In genomic region chr7:126727930-126728331, GRCh38 we compare ENCODE assay signal across 12 cellular contexts.
DNase-seq lines count a peak whose midpoint lies in the region; ATAC-seq, FAIRE-seq and TF ChIP-seq lines count a peak whose summit lies in the region.
"Had no signal": no experiment of that assay in that cellular context is flagged by ENCODE, and none has a peak within 500 bp of the region (broad histone marks: within the 10 kb centered on the region; RNA-seq: fewer than 3 reads in every experiment).

No MANE protein-coding gene starts in this region.

- no TSS peak for BruUV-seq in MCF 10A (replicated peaks; lab: Mats Ljungman, UMichigan)

- H3K4me3 Mint-ChIP-seq in MCF 10A (ENCODE audit: unreplicated experiment), result no peak overlapping the region
- no peak overlapping the region for H3K4me3 Mint-ChIP-seq in stimulated activated effector memory CD8-positive, alpha-beta T cell treated with anti-CD3 and anti-CD28 coated beads, Interleukin-12 subunit alpha, Interleukin-12 subunit beta, amount 100 ng/mL, for 72 hours

- TF ChIP-seq CTCF in MCF 10A (IDR thresholded peaks at IDR 0.05; ENCODE audit: unreplicated experiment) (no peak), breast epithelium (IDR thresholded peaks at IDR 0.05) (no peak), bronchial epithelial cell (IDR thresholded peaks at IDR 0.05; ENCODE audit: insufficient read depth, low read length, severe bottlenecking) (no peak), Peyer's patch (IDR thresholded peaks at IDR 0.05) (no peak)

- H3K27ac Mint-ChIP-seq in MCF 10A (ENCODE audit: low read depth, unreplicated experiment), result no peak overlapping the region
- H3K27ac Mint-ChIP-seq in stimulated activated effector memory CD8-positive, alpha-beta T cell treated with anti-CD3 and anti-CD28 coated beads, Interleukin-12 subunit alpha, Interleukin-12 subunit beta, amount 100 ng/mL, for 72 hours, result no peak overlapping the region

- H3K27me3 ChIP-seq in breast epithelium (no peaks in the 10 kb centered on the region), bronchial epithelial cell (ENCODE audit: control insufficient read depth, insufficient read depth, low read length) (no peaks in the 10 kb centered on the region), Peyer's patch (no peaks in the 10 kb centered on the region)
- H3K27me3 ChIP-seq: dorsolateral prefrontal cortex had no signal

- no peaks in the 10 kb centered on the region for H3K36me3 Mint-ChIP-seq in MCF 10A (ENCODE audit: insufficient read depth, unreplicated experiment)
- H3K36me3 Mint-ChIP-seq in stimulated activated effector memory CD8-positive, alpha-beta T cell treated with anti-CD3 and anti-CD28 coated beads, Interleukin-12 subunit alpha, Interleukin-12 subunit beta, amount 100 ng/mL, for 72 hours, result no peaks in the 10 kb centered on the region

- peak; percentile 60 for FAIRE-seq in bronchial epithelial cell (lab: Jason Lieb, UNC)

- no peak overlapping the region for H3K4me3 ChIP-seq in breast epithelium
- H3K4me3 ChIP-seq in bronchial epithelial cell (ENCODE audit: low read depth, low read length), result no peak overlapping the region
- no peak overlapping the region for H3K4me3 ChIP-seq in Peyer's patch
- H3K4me3 ChIP-seq: dorsolateral prefrontal cortex had no signal

- H3K27me3 Mint-ChIP-seq in MCF 10A (ENCODE audit: insufficient read depth, unreplicated experiment), result no peaks in the 10 kb centered on the region

- POLR2A ChIA-PET in MCF 10A (lab: Yijun Ruan, JAX), result no interaction called here

- H3K27ac ChIP-seq in breast epithelium (no peak overlapping the region), Peyer's patch (no peak overlapping the region)
- H3K27ac ChIP-seq: C4-2B, dorsolateral prefrontal cortex had no signal

- peaks cover 12% of the 10 kb centered on the region for H3K4me1 Mint-ChIP-seq in MCF 10A (ENCODE audit: insufficient read depth, unreplicated experiment)
- no peaks in the 10 kb centered on the region for H3K4me1 Mint-ChIP-seq in stimulated activated effector memory CD8-positive, alpha-beta T cell treated with anti-CD3 and anti-CD28 coated beads, Interleukin-12 subunit alpha, Interleukin-12 subunit beta, amount 100 ng/mL, for 72 hours

- no peaks in the 10 kb centered on the region for H3K9me3 Mint-ChIP-seq in MCF 10A (ENCODE audit: unreplicated experiment)
- H3K9me3 Mint-ChIP-seq in stimulated activated effector memory CD8-positive, alpha-beta T cell treated with anti-CD3 and anti-CD28 coated beads, Interleukin-12 subunit alpha, Interleukin-12 subunit beta, amount 100 ng/mL, for 72 hours, result no peaks in the 10 kb centered on the region

- H3K4me1 ChIP-seq in breast epithelium, result no peaks in the 10 kb centered on the region
- no peaks in the 10 kb centered on the region for H3K4me1 ChIP-seq in Peyer's patch

- CTCF ChIA-PET in MCF 10A (lab: Yijun Ruan, JAX), result interaction anchor here (0.6 to 1.4 kb wide), 3 partner anchors 62 to 457 kb away, joined by 3 to 5 read pairs (median 4); no protein-coding TSS in a partner anchor

- no peaks in the 10 kb centered on the region for H3K9me3 ChIP-seq in breast epithelium
- no peaks in the 10 kb centered on the region for H3K9me3 ChIP-seq in Peyer's patch

- no peak for TF ChIP-seq POLR2A in breast epithelium (IDR thresholded peaks at IDR 0.05)
- TF ChIP-seq POLR2A in Peyer's patch (IDR thresholded peaks at IDR 0.05), result no peak

- ATAC-seq in stimulated activated effector memory CD8-positive, alpha-beta T cell treated with anti-CD3 and anti-CD28 coated beads, Interleukin-12 subunit alpha, Interleukin-12 subunit beta, amount 100 ng/mL, for 72 hours, result peak; percentile 74
- ATAC-seq: sciatic nerve had no signal

- no peaks in the 10 kb centered on the region for H3K36me3 ChIP-seq in breast epithelium
- H3K36me3 ChIP-seq in bronchial epithelial cell (ENCODE audit: control insufficient read depth, insufficient read depth, low read length), result no peaks in the 10 kb centered on the region
- no peaks in the 10 kb centered on the region for H3K36me3 ChIP-seq in Peyer's patch

- intact Hi-C loops in MCF 10A (cut with micrococcal nuclease), result no loop called here
- intact Hi-C loops in breast epithelium (cut with DNase I; ENCODE audit: low total_unique reads), result no loop called here

- DNase-seq in MCF 10A (ENCODE audit: unreplicated experiment) (peak; percentile 62), breast epithelium (ENCODE audit: low spot score in 2 of 2) (no peak), NCI-H460 (ENCODE audit: extremely low read depth, low read depth) (peak; percentile 32), bronchial epithelial cell (ENCODE audit: low read depth) (peak; percentile 77), NCI-H2227 (lab: John Stamatoyannopoulos, UW; ENCODE audit: unreplicated experiment) (no peak), Peyer's patch (no peak), NCI-H2029 treated with DMSO at 0.1 percent for 48 hours (lab: John Stamatoyannopoulos, UW) (no peak)
- no peak for DNase-seq in stimulated activated effector memory CD8-positive, alpha-beta T cell treated with anti-CD3 and anti-CD28 coated beads, Interleukin-12 subunit alpha, Interleukin-12 subunit beta, amount 100 ng/mL, for 72 hours (ENCODE audit: low spot score in 2 of 2)
- DNase-seq: dorsolateral prefrontal cortex; stimulated activated naive CD4-positive, alpha-beta T cell had no signal

Comparison
In these comparisons a context has a peak if more than half of its experiments do, and no peak if none do; other contexts are left out.
1. DNase-seq: peak in MCF 10A (single experiment), NCI-H460 (single experiment) and bronchial epithelial cell (single experiment); none in breast epithelium (0 of 2), stimulated activated effector memory CD8-positive, alpha-beta T cell treated with anti-CD3 and anti-CD28 coated beads, Interleukin-12 subunit alpha, Interleukin-12 subunit beta, amount 100 ng/mL, for 72 hours (0 of 2), NCI-H2227 (single experiment), Peyer's patch (0 of 3) and NCI-H2029 treated with DMSO at 0.1 percent for 48 hours (single experiment).